15 cellular contexts compared by ENCODE assay signal in the genomic region with DNA sequence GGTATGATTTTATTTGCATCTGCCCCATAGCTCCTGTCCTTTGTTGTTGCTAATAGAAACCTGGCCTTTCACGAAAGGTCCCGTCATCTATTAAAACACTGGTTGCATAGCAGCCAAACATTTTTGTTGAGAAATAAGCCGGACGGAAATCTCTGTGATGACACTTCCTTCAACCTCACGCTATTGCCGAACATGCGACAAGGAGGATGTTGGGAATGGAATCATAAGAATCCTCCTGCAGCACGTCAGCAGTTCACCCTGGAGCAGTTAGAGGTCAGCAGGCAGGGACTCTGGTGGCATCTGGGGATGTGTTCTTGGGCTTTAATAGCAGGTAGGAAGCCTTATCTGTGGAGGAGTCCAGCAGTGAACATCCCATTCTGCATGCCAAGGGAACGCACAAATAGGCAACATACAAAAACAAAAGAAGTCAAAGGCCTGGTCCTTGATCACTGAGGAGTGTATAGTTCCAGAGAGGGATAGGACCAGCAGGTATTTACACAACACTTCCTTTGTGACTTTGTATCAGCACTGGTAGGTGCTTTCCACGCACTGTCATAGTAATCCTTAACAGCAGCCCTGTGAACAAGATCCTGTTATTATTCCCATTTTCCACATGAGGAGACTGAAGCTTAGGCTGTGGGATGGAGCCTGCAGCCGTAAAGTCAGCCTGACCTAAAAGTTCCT. TPM values are rescaled to one million over a fixed set of nuclear protein-coding genes. Genes with fewer than 3 reads are reported as not detected.
A peak's percentile ranks its signal among the peaks of the same experiment; 100 is the strongest.
DNase-seq lines count a peak whose midpoint lies in the region; ATAC-seq and TF ChIP-seq lines count a peak whose summit lies in the region.
"Had no signal": no experiment of that assay in that cellular context is flagged by ENCODE, and none has a peak within 500 bp of the region (broad histone marks: within the 10 kb centered on the region; RNA-seq: fewer than 3 reads in every experiment).

No MANE protein-coding gene starts in this region.

- no peaks in the 10 kb centered on the region for H3K9me3 Mint-ChIP-seq in naive thymus-derived CD4-positive, alpha-beta T cell
- H3K9me3 Mint-ChIP-seq: activated B cell treated with CpG ODN at 0.5 μM for 24 hours; activated T-cell treated with anti-CD3 and anti-CD28 coated beads, Interleukin-2, amount 50 U/mL, for 72 hours had no signal

- CTCF ChIA-PET in naive thymus-derived CD4-positive, alpha-beta T cell (lab: Charles Lee), result no interaction called here

- no peak for TF ChIP-seq CTCF in AG10803 (conservative IDR thresholded peaks at IDR 0.05; ENCODE audit: low read length)
- no peak for TF ChIP-seq CTCF in coronary artery (IDR thresholded peaks at IDR 0.05)

- intact Hi-C loops in Right ventricle myocardium inferior (cut with DNase I), result no loop called here
- intact Hi-C loops in naive thymus-derived CD4-positive, alpha-beta T cell (cut with micrococcal nuclease), result no loop called here

- H3K9me3 ChIP-seq in naive thymus-derived CD4-positive, alpha-beta T cell (ENCODE audit: control insufficient read depth in 2 of 3, low read length in 3 of 3), result no peaks in the 10 kb centered on the region
- H3K9me3 ChIP-seq: prostate gland, SJSA1, tibial artery had no signal

- peaks cover 0 to 2% (median 0%) of the 10 kb centered on the region in 5 donors for H3K36me3 Mint-ChIP-seq in naive thymus-derived CD4-positive, alpha-beta T cell
- H3K36me3 Mint-ChIP-seq: brain had no signal

- H3K4me1 ChIP-seq in naive thymus-derived CD4-positive, alpha-beta T cell (ENCODE audit: control insufficient read depth in 2 of 2, insufficient read depth in 2 of 2, low read length in 2 of 2), result peaks cover 35 to 41% of the 10 kb centered on the region in 2 donors
- H3K4me1 ChIP-seq: prostate gland had no signal

- no peaks in the 10 kb centered on the region for H3K36me3 ChIP-seq in naive thymus-derived CD4-positive, alpha-beta T cell (ENCODE audit: control insufficient read depth in 2 of 3, insufficient read depth in 3 of 3, low read length in 3 of 3)
- H3K36me3 ChIP-seq: prostate gland, SJSA1, tibial artery had no signal

- H3K4me1 Mint-ChIP-seq in naive thymus-derived CD4-positive, alpha-beta T cell, result peaks cover 38 to 53% (median 44%) of the 10 kb centered on the region in 7 donors

- POLR2A ChIA-PET in naive thymus-derived CD4-positive, alpha-beta T cell (lab: Charles Lee), result no interaction called here

- ATAC-seq in Right ventricle myocardium inferior (peak; percentile 56), HG02763 (IDR thresholded peaks at IDR 0.05; ENCODE audit: unreplicated experiment) (no peak), GM21528 (IDR thresholded peaks at IDR 0.05; ENCODE audit: low FRiP score, unreplicated experiment) (no peak)
- ATAC-seq in naive thymus-derived CD4-positive, alpha-beta T cell, result peak; percentile 44
- ATAC-seq: activated T-cell treated with anti-CD3 and anti-CD28 coated beads, Interleukin-2, amount 50 U/mL, for 72 hours had no signal

- DNase-seq in AG10803 (ENCODE audit: low read depth), result peak; percentile 45
- DNase-seq in SIG-M5 (lab: John Stamatoyannopoulos, UW), result peak; percentile 45
- DNase-seq in Right ventricle myocardium inferior (ENCODE audit: missing footprints), result no peak
- DNase-seq in naive thymus-derived CD4-positive, alpha-beta T cell, result no peak
- DNase-seq in stimulated activated naive CD4-positive, alpha-beta T cell (lab: John Stamatoyannopoulos, UW), result no peak
- no peak for DNase-seq in coronary artery (ENCODE audit: low spot score)
- DNase-seq: activated B cell treated with CpG ODN at 0.5 μM for 24 hours; activated T-cell treated with anti-CD3 and anti-CD28 coated beads, Interleukin-2, amount 50 U/mL, for 72 hours; NCI-H526 had no signal

- H3K27ac Mint-ChIP-seq in naive thymus-derived CD4-positive, alpha-beta T cell, result peak overlapping the region in 2 of 9 donors; percentile 8 to 75
- H3K27ac Mint-ChIP-seq: activated B cell treated with CpG ODN at 0.5 μM for 24 hours; activated T-cell treated with anti-CD3 and anti-CD28 coated beads, Interleukin-2, amount 50 U/mL, for 72 hours; brain had no signal

- no peaks in the 10 kb centered on the region for H3K27me3 ChIP-seq in naive thymus-derived CD4-positive, alpha-beta T cell (ENCODE audit: control insufficient read depth in 2 of 2, insufficient read depth in 2 of 2, low read length in 2 of 2)
- H3K27me3 ChIP-seq: SJSA1, tibial artery had no signal

- H3K27ac ChIP-seq in naive thymus-derived CD4-positive, alpha-beta T cell (ENCODE audit: low read depth, low read length), result no peak overlapping the region
- peak overlapping the region in 1 of 2 donors; percentile 64 for H3K27ac ChIP-seq in coronary artery
- H3K27ac ChIP-seq: prostate gland, SJSA1, tibial artery had no signal

- H3K27me3 Mint-ChIP-seq in naive thymus-derived CD4-positive, alpha-beta T cell, result no peaks in the 10 kb centered on the region
- H3K27me3 Mint-ChIP-seq: activated B cell treated with CpG ODN at 0.5 μM for 24 hours, brain had no signal

- no peak overlapping the region for H3K4me3 Mint-ChIP-seq in naive thymus-derived CD4-positive, alpha-beta T cell
- H3K4me3 Mint-ChIP-seq: activated B cell treated with CpG ODN at 0.5 μM for 24 hours; activated T-cell treated with anti-CD3 and anti-CD28 coated beads, Interleukin-2, amount 50 U/mL, for 72 hours; brain had no signal

- H3K4me3 ChIP-seq in AG10803 (ENCODE audit: low read length) (no peak overlapping the region), coronary artery (no peak overlapping the region)
- H3K4me3 ChIP-seq in naive thymus-derived CD4-positive, alpha-beta T cell (ENCODE audit: low read length), result no peak overlapping the region
- H3K4me3 ChIP-seq: prostate gland, SJSA1, tibial artery had no signal

RNA-seq across cellular contexts. Expression of a gene that starts 33.4 kb away (rescaled TPM):
- 29.8 TPM for total RNA-seq in Right ventricle myocardium inferior
- 100 to 1,000 TPM in 1 of 5 experiments, 10 to 100 TPM in 4; 20.1 to 123 (median 29.1) TPM for total RNA-seq in naive thymus-derived CD4-positive, alpha-beta T cell
- polyA plus RNA-seq in naive thymus-derived CD4-positive, alpha-beta T cell, result 10 to 100 TPM; 10.5 to 12.9 TPM

Comparison
In these comparisons a context has a peak if more than half of its experiments do, and no peak if none do; other contexts are left out.
1. DNase-seq: peak in AG10803 (single experiment) and SIG-M5 (single experiment); none in Right ventricle myocardium inferior (single experiment), naive thymus-derived CD4-positive, alpha-beta T cell (0 of 9), stimulated activated naive CD4-positive, alpha-beta T cell (0 of 6) and coronary artery (single experiment).
2. ATAC-seq: peak in Right ventricle myocardium inferior (single experiment) and naive thymus-derived CD4-positive, alpha-beta T cell (single experiment); none in HG02763 (single experiment) and GM21528 (single experiment).